In genomic region chr12:6850796-6851152, GRCh38 we compare ENCODE assay signal across 8 cellular contexts. TPM values are rescaled to one million over a fixed set of nuclear protein-coding genes. Genes with fewer than 3 reads are reported as not detected.
A peak's percentile ranks its signal among the peaks of the same experiment; 100 is the strongest.
DNase-seq lines count a peak whose midpoint lies in the region; ATAC-seq and TF ChIP-seq lines count a peak whose summit lies in the region.

No MANE protein-coding gene starts in this region.

- peak overlapping the region; percentile 82 for H3K9ac ChIP-seq in iPS-18a (ENCODE audit: low read length)

- TF ChIP-seq EP300 in stomach (IDR thresholded peaks at IDR 0.05), result no peak

- peaks cover 4% of the 10 kb centered on the region for H3K4me1 ChIP-seq in iPS-18a (ENCODE audit: control insufficient read depth, low read depth, low read length)
- peaks cover 9 to 37% (median 25%) of the 10 kb centered on the region in 4 donors for H3K4me1 ChIP-seq in stomach

- POLR2A ChIA-PET in activated CD4-positive, alpha-beta T cell treated with anti-CD3 and anti-CD28 coated beads for 36 hours (lab: Charles Lee), result interaction anchor here (0.9 to 4.2 kb wide), 8 partner anchors 10 to 317 kb away, joined by 3 to 65 read pairs (median 19); partner anchors contain the start of genes C12orf57, CD4, GAPDH and RNU7-1
- POLR2A ChIA-PET in activated CD8-positive, alpha-beta T cell treated with anti-CD3 and anti-CD28 coated beads, Interleukin-2, amount 10 ng/mL, durations not matched to agents 7 days and 5 days (lab: Charles Lee), result interaction anchor here (0.7 to 6.6 kb wide), 25 partner anchors 8 to 358 kb away, joined by 3 to 93 read pairs (median 4); partner anchors contain the start of genes C12orf57, COPS7A, ENO2 and GNB3

- peaks cover 21% of the 10 kb centered on the region for H3K4me1 Mint-ChIP-seq in activated CD4-positive, alpha-beta T cell treated with anti-CD3 and anti-CD28 coated beads for 36 hours
- peaks cover 44% of the 10 kb centered on the region for H3K4me1 Mint-ChIP-seq in activated CD8-positive, alpha-beta T cell treated with anti-CD3 and anti-CD28 coated beads, Interleukin-2, amount 10 ng/mL, durations not matched to agents 7 days and 5 days (ENCODE audit: low read depth)

- WGBS in stomach, 5 donors, result 24 to 39% (median 35%) methylated on average over 16 of the region's 16 CpGs

- H3K36me3 ChIP-seq in iPS-18a (ENCODE audit: control insufficient read depth, low read depth, low read length), result peaks cover 43% of the 10 kb centered on the region
- H3K36me3 ChIP-seq in stomach, result peaks cover 5 to 43% (median 35%) of the 10 kb centered on the region in 4 donors

- no peak for ATAC-seq in activated CD4-positive, alpha-beta T cell treated with anti-CD3 and anti-CD28 coated beads for 36 hours
- ATAC-seq in activated CD8-positive, alpha-beta T cell treated with anti-CD3 and anti-CD28 coated beads, Interleukin-2, amount 10 ng/mL, durations not matched to agents 7 days and 5 days, result no peak
- ATAC-seq in GM21423 (IDR thresholded peaks at IDR 0.05; ENCODE audit: unreplicated experiment), result no peak

- CTCF ChIA-PET in activated CD4-positive, alpha-beta T cell treated with anti-CD3 and anti-CD28 coated beads for 36 hours (lab: Charles Lee), result interaction anchor here (0.5 to 4.0 kb wide), 23 partner anchors 10 to 312 kb away, joined by 3 to 51 read pairs (median 4); partner anchors contain the start of genes COPS7A, SPSB2, TPI1 and ZNF384
- CTCF ChIA-PET in activated CD8-positive, alpha-beta T cell treated with anti-CD3 and anti-CD28 coated beads, Interleukin-2, amount 10 ng/mL, durations not matched to agents 7 days and 5 days (lab: Charles Lee), result interaction anchor here (1.0 to 13.9 kb wide), 14 partner anchors 9 to 313 kb away, joined by 3 to 130 read pairs (median 6); partner anchors contain the start of genes COPS7A, GNB3, MLF2 and SPSB2

- no peak for TF ChIP-seq POLR2A in stomach (IDR thresholded peaks at IDR 0.05)

- DNase-seq in activated CD4-positive, alpha-beta T cell treated with anti-CD3 and anti-CD28 coated beads for 36 hours, result no peak
- DNase-seq in activated CD4-positive, alpha-beta T cell treated with anti-CD3 and anti-CD28 coated beads, Interleukin-2, amount 50 U/mL, for 4 hours, result no peak
- no peak for DNase-seq in activated CD8-positive, alpha-beta T cell treated with anti-CD3 and anti-CD28 coated beads, Interleukin-2, amount 10 ng/mL, durations not matched to agents 7 days and 5 days
- DNase-seq in stomach (no peak), NCI-H2196 treated with DMSO at 0.1 percent for 48 hours (lab: John Stamatoyannopoulos, UW; ENCODE audit: unreplicated experiment) (no peak), NCI-H2196 (lab: John Stamatoyannopoulos, UW; ENCODE audit: unreplicated experiment) (no peak)

- no peak for TF ChIP-seq CTCF in stomach (IDR thresholded peaks at IDR 0.05)

- intact Hi-C loops in activated CD4-positive, alpha-beta T cell treated with anti-CD3 and anti-CD28 coated beads for 36 hours (cut with DNase I, micrococcal nuclease), result loop anchor here (1.0 to 5.0 kb wide), 3 partner anchors 23 to 293 kb away; partner anchors contain the start of genes IFFO1 (in 1 of the 2) and SPSB2 (in 1 of the 2)
- intact Hi-C loops in stomach (cut with DNase I; ENCODE audit: low total_unique reads), result no loop called here

- H3K9me3 ChIP-seq in iPS-18a (ENCODE audit: control insufficient read depth, low read depth, low read length) (no peaks in the 10 kb centered on the region), stomach (no peaks in the 10 kb centered on the region)

- H3K27me3 Mint-ChIP-seq in activated CD4-positive, alpha-beta T cell treated with anti-CD3 and anti-CD28 coated beads for 36 hours, result no peaks in the 10 kb centered on the region
- H3K27me3 Mint-ChIP-seq in activated CD8-positive, alpha-beta T cell treated with anti-CD3 and anti-CD28 coated beads, Interleukin-2, amount 10 ng/mL, durations not matched to agents 7 days and 5 days (ENCODE audit: low read depth), result no peaks in the 10 kb centered on the region

- H3K4me3 ChIP-seq in iPS-18a (ENCODE audit: low read length), result peak overlapping the region; percentile 85
- peak overlapping the region; percentile 66 to 84 (median 66) for H3K4me3 ChIP-seq in stomach

- no peaks in the 10 kb centered on the region for H3K9me3 Mint-ChIP-seq in activated CD4-positive, alpha-beta T cell treated with anti-CD3 and anti-CD28 coated beads for 36 hours (ENCODE audit: low read depth)
- H3K9me3 Mint-ChIP-seq in activated CD8-positive, alpha-beta T cell treated with anti-CD3 and anti-CD28 coated beads, Interleukin-2, amount 10 ng/mL, durations not matched to agents 7 days and 5 days (ENCODE audit: insufficient read depth), result no peaks in the 10 kb centered on the region

- peak overlapping the region; percentile 99 for H3K27ac Mint-ChIP-seq in activated CD4-positive, alpha-beta T cell treated with anti-CD3 and anti-CD28 coated beads for 36 hours
- H3K27ac Mint-ChIP-seq in activated CD8-positive, alpha-beta T cell treated with anti-CD3 and anti-CD28 coated beads, Interleukin-2, amount 10 ng/mL, durations not matched to agents 7 days and 5 days, result peak overlapping the region; percentile 98

- peak overlapping the region; percentile 93 for H3K4me3 Mint-ChIP-seq in activated CD4-positive, alpha-beta T cell treated with anti-CD3 and anti-CD28 coated beads for 36 hours
- peak overlapping the region; percentile 90 for H3K4me3 Mint-ChIP-seq in activated CD8-positive, alpha-beta T cell treated with anti-CD3 and anti-CD28 coated beads, Interleukin-2, amount 10 ng/mL, durations not matched to agents 7 days and 5 days

- H3K27ac ChIP-seq in iPS-18a (ENCODE audit: low read length) (no peak overlapping the region), stomach (peak overlapping the region in 4 of 5 donors; percentile 88 to 96 (median 94))

- no peaks in the 10 kb centered on the region for H3K27me3 ChIP-seq in iPS-18a (ENCODE audit: control insufficient read depth, insufficient read depth, low read length)
- no peaks in the 10 kb centered on the region for H3K27me3 ChIP-seq in stomach

- peaks cover 50% of the 10 kb centered on the region for H3K36me3 Mint-ChIP-seq in activated CD4-positive, alpha-beta T cell treated with anti-CD3 and anti-CD28 coated beads for 36 hours (ENCODE audit: low read depth)
- H3K36me3 Mint-ChIP-seq in activated CD8-positive, alpha-beta T cell treated with anti-CD3 and anti-CD28 coated beads, Interleukin-2, amount 10 ng/mL, durations not matched to agents 7 days and 5 days (ENCODE audit: low read depth), result peaks cover 55% of the 10 kb centered on the region

RNA-seq across cellular contexts. Expression of gene CDCA3, which starts 0.3 kb away (rescaled TPM):
- 10 to 100 TPM; 87.8 to 99.7 TPM for total RNA-seq in activated CD4-positive, alpha-beta T cell treated with anti-CD3 and anti-CD28 coated beads for 36 hours
- 100 to 1,000 TPM; 103 to 115 TPM for total RNA-seq in activated CD8-positive, alpha-beta T cell treated with anti-CD3 and anti-CD28 coated beads, Interleukin-2, amount 10 ng/mL, durations not matched to agents 7 days and 5 days
- 10 to 100 TPM in 3 of 5 donors, 1 to 10 TPM in 2; 3.3 to 56.0 (median 19.6) TPM for total RNA-seq in stomach
- 10 to 100 TPM in 1 of 3 donors, 1 to 10 TPM in 2; 2.1 to 12.2 (median 9.8) TPM for polyA plus RNA-seq in stomach

RNA-seq across cellular contexts. Expression of gene USP5, which starts 1.2 kb away (rescaled TPM):
- total RNA-seq in activated CD4-positive, alpha-beta T cell treated with anti-CD3 and anti-CD28 coated beads for 36 hours, result 100 to 1,000 TPM; 128 to 132 TPM
- total RNA-seq in activated CD8-positive, alpha-beta T cell treated with anti-CD3 and anti-CD28 coated beads, Interleukin-2, amount 10 ng/mL, durations not matched to agents 7 days and 5 days, result 100 to 1,000 TPM; 105 to 108 TPM
- 10 to 100 TPM; 26.3 to 69.4 (median 48.7) TPM for total RNA-seq in stomach
- 10 to 100 TPM; 20.9 to 29.0 (median 25.0) TPM for polyA plus RNA-seq in stomach

RNA-seq across cellular contexts. Expression of gene GNB3, which starts 10.0 kb away (rescaled TPM):
- under 1 TPM; 0.66 to 0.76 TPM for total RNA-seq in activated CD4-positive, alpha-beta T cell treated with anti-CD3 and anti-CD28 coated beads for 36 hours
- under 1 TPM in 1 of 2 experiments, not detected in 1; 0.08 TPM for total RNA-seq in activated CD8-positive, alpha-beta T cell treated with anti-CD3 and anti-CD28 coated beads, Interleukin-2, amount 10 ng/mL, durations not matched to agents 7 days and 5 days
- 10 to 100 TPM in 1 of 5 donors, 1 to 10 TPM in 2, under 1 TPM in 1, not detected in 1; 0.89 to 11.1 (median 4.5) TPM for total RNA-seq in stomach
- 1 to 10 TPM in 2 of 3 donors, under 1 TPM in 1; 0.87 to 2.8 (median 2.7) TPM for polyA plus RNA-seq in stomach

RNA-seq across cellular contexts. Expression of gene TPI1, which starts 16.6 kb away (rescaled TPM):
- 1,000 to 10,000 TPM; 1,824 to 2,753 TPM for total RNA-seq in activated CD4-positive, alpha-beta T cell treated with anti-CD3 and anti-CD28 coated beads for 36 hours
- 1,000 to 10,000 TPM; 1,505 to 1,545 TPM for total RNA-seq in activated CD8-positive, alpha-beta T cell treated with anti-CD3 and anti-CD28 coated beads, Interleukin-2, amount 10 ng/mL, durations not matched to agents 7 days and 5 days
- total RNA-seq in stomach, result 100 to 1,000 TPM; 131 to 359 (median 268) TPM
- polyA plus RNA-seq in stomach, result 100 to 1,000 TPM; 403 to 526 (median 504) TPM

RNA-seq across cellular contexts. Expression of gene SPSB2, which starts 22.3 kb away (rescaled TPM):
- total RNA-seq in activated CD4-positive, alpha-beta T cell treated with anti-CD3 and anti-CD28 coated beads for 36 hours, result 1 to 10 TPM; 1.7 to 2.2 TPM
- total RNA-seq in activated CD8-positive, alpha-beta T cell treated with anti-CD3 and anti-CD28 coated beads, Interleukin-2, amount 10 ng/mL, durations not matched to agents 7 days and 5 days, result 10 to 100 TPM in 1 of 2 experiments, 1 to 10 TPM in 1; 10.0 to 11.2 TPM
- 10 to 100 TPM in 1 of 5 donors, 1 to 10 TPM in 3, not detected in 1; 5.1 to 24.0 (median 6.0) TPM for total RNA-seq in stomach
- 10 to 100 TPM in 2 of 3 donors, 1 to 10 TPM in 1; 9.9 to 13.4 (median 11.2) TPM for polyA plus RNA-seq in stomach
